ENCODE assay signal across 8 cellular contexts in genomic region chr7:100472854-100473499, GRCh38. TPM values are rescaled to one million over a fixed set of nuclear protein-coding genes. Genes with fewer than 3 reads are reported as not detected.
DNase-seq lines count a peak whose midpoint lies in the region; ATAC-seq and TF ChIP-seq lines count a peak whose summit lies in the region.
"Had no signal": no experiment of that assay in that cellular context is flagged by ENCODE, and none has a peak within 500 bp of the region (broad histone marks: within the 10 kb centered on the region; RNA-seq: fewer than 3 reads in every experiment).

No MANE protein-coding gene starts in this region.

- DNase-seq in GM12865 (ENCODE audit: low read depth) (peak; percentile 67), T1000 (lab: John Stamatoyannopoulos, UW) (peak; percentile 20), foreskin keratinocyte (peak in 1 of 2 donors; percentile 29), NOMO-1 treated with dmso at 0.1 percent for 144 hours (lab: John Stamatoyannopoulos, UW; ENCODE audit: unreplicated experiment) (no peak), NCI-H748 (lab: John Stamatoyannopoulos, UW; ENCODE audit: unreplicated experiment) (no peak)
- peak; percentile 29 for DNase-seq in stimulated activated naive CD8-positive, alpha-beta T cell treated with anti-CD3 and anti-CD28 coated beads, Interleukin-15, Interleukin-2, amounts not matched to agents 100 U/mL and 50 U/mL, for 24 hours
- DNase-seq: activated CD4-positive, alpha-beta T cell treated with anti-CD3 and anti-CD28 coated beads, Interleukin-2, amount 50 U/mL, for 4 hours had no signal

- ATAC-seq in foreskin keratinocyte (peak; percentile 50), GM18498 (IDR thresholded peaks at IDR 0.05; ENCODE audit: unreplicated experiment) (no peak)
- ATAC-seq in stimulated activated naive CD8-positive, alpha-beta T cell treated with anti-CD3 and anti-CD28 coated beads, Interleukin-15, Interleukin-2, amounts not matched to agents 100 U/mL and 50 U/mL, for 24 hours = no peak

- H3K27ac ChIP-seq in foreskin keratinocyte = no peak overlapping the region

- peaks cover 11% of the 10 kb centered on the region for H3K4me1 ChIP-seq in foreskin keratinocyte

- peak overlapping the region; percentile 30; the same call in 1 of the 2 replicates for H3K4me3 ChIP-seq in GM12865 (ENCODE audit: low read depth, low read length)

- no peaks in the 10 kb centered on the region for H3K27me3 ChIP-seq in foreskin keratinocyte

- no peak for TF ChIP-seq CTCF in GM12865 (IDR thresholded peaks at IDR 0.05; ENCODE audit: insufficient read depth, low read depth, low read length, missing control alignments)
- no peak for TF ChIP-seq CTCF in foreskin keratinocyte (conservative IDR thresholded peaks at IDR 0.05)

RNA-seq across cellular contexts. Expression of gene TSC22D4, which starts 6.0 kb away (rescaled TPM):
- total RNA-seq in foreskin keratinocyte = 37.8 and 44.4 TPM in 2 replicates
- polyA plus RNA-seq in foreskin keratinocyte = 42.9 and 52.7 TPM in 2 replicates

RNA-seq across cellular contexts. Expression of gene SPACDR, which starts 8.9 kb away (rescaled TPM):
- 0.28 and 0.54 TPM in 2 replicates for total RNA-seq in foreskin keratinocyte
- polyA plus RNA-seq in foreskin keratinocyte = 0.77 and 1.1 TPM in 2 replicates

RNA-seq across cellular contexts. Expression of gene NYAP1, which starts 10.8 kb away (rescaled TPM):
- total RNA-seq in foreskin keratinocyte = 1.9 and 2.4 TPM in 2 replicates
- 1.3 and 1.4 TPM in 2 replicates for polyA plus RNA-seq in foreskin keratinocyte

RNA-seq across cellular contexts. Expression of gene PPP1R35, which starts 36.7 kb away (rescaled TPM):
- total RNA-seq in foreskin keratinocyte = 28.4 and 32.3 TPM in 2 replicates
- polyA plus RNA-seq in foreskin keratinocyte = 45.8 and 52.1 TPM in 2 replicates

RNA-seq across cellular contexts. Expression of gene MEPCE, which starts 43.3 kb away (rescaled TPM):
- total RNA-seq in foreskin keratinocyte = 27.6 and 34.1 TPM in 2 replicates
- 28.2 and 33.5 TPM in 2 replicates for polyA plus RNA-seq in foreskin keratinocyte

Comparison
In these comparisons a context has a peak if more than half of its experiments do, and no peak if none do; other contexts are left out.
1. DNase-seq: peak in GM12865 (single experiment), T1000 (single experiment) and stimulated activated naive CD8-positive, alpha-beta T cell treated with anti-CD3 and anti-CD28 coated beads, Interleukin-15, Interleukin-2, amounts not matched to agents 100 U/mL and 50 U/mL, for 24 hours (single experiment); none in NOMO-1 treated with dmso at 0.1 percent for 144 hours (single experiment) and NCI-H748 (single experiment).